Comparison of ENCODE assay signal across 8 cellular contexts in the genomic region with DNA sequence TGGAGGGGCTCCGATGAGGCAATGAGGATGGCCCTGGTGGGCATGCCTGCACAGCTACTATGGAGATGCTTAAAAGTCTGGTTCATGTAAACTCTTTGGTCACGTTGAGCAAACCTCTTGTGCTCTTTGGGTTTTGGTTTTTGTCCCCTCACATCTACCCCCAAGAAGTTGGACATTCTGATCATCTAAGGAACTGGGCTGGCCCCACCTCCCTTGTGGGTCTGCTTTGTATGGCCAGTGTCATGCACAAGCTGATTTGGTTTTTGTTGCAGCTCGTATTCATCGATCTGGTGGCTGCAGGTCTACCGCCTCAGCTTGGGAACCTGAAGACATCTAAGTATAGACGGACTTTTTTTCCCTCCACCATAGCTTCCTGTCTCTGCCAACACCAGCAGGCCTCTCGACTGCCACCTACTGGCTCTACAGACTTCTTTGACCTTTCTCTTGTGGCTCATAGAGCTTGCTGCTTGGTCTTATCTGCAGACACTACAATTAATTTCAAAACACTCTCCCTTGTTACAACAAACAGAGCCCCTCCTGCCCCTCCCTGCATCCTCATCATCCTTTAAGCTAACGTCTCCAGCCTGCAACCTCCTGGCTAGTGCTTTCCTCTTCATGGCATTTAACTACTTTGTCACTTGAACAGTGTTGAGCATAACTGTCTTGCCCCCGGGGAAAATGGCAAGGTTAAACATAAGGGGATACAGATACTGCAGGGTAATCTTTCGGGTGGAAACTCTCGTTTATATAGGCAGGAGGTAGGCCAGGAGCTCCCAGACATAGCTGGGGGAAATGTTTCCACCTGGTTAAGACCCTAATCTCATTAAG. TPM values are rescaled to one million over a fixed set of nuclear protein-coding genes. Genes with fewer than 3 reads are reported as not detected.
DNase-seq lines count a peak whose midpoint lies in the region; ATAC-seq and TF ChIP-seq lines count a peak whose summit lies in the region.

No MANE protein-coding gene starts in this region.

- H3K4me1 Mint-ChIP-seq in GM23338 = peaks cover 6% of the 10 kb centered on the region

- no peak overlapping the region for H3K4me3 Mint-ChIP-seq in GM23338

- H3K27me3 Mint-ChIP-seq in GM23338 (ENCODE audit: insufficient read depth, low read depth, poor library complexity) = no peaks in the 10 kb centered on the region

- H3K27me3 ChIP-seq in GM23338 (ENCODE audit: insufficient read depth) = no peaks in the 10 kb centered on the region
- no peaks in the 10 kb centered on the region for H3K27me3 ChIP-seq in neutrophil

- H3K9me2 ChIP-seq in GM23338 (ENCODE audit: insufficient read depth) = no peaks in the 10 kb centered on the region

- H3K9me3 Mint-ChIP-seq in GM23338 = no peaks in the 10 kb centered on the region

- H3K36me3 Mint-ChIP-seq in GM23338 (ENCODE audit: low read depth) = peaks cover 29% of the 10 kb centered on the region

- H3K4me3 ChIP-seq in GM23338 (no peak overlapping the region), fibroblast of pulmonary artery (replicated peaks; ENCODE audit: low read depth, low read length) (no peak overlapping the region), neutrophil (ENCODE audit: low read depth in 1 of 2, low read length in 1 of 2) (no peak overlapping the region)

- in situ Hi-C loops in G401 (cut with HindIII; ENCODE audit: low sequenced_read_pairs) = no loop called here

- H2AFZ ChIP-seq in GM23338 = no peak overlapping the region

- H3K36me3 ChIP-seq in GM23338 (ENCODE audit: insufficient read depth) (no peaks in the 10 kb centered on the region; the same call in 1 of the 2 replicates), neutrophil (peaks cover 20% of the 10 kb centered on the region)

- H3F3A ChIP-seq in GM23338 (replicated peaks; ENCODE audit: low read depth) = no peaks in the 10 kb centered on the region

- H3K4me1 ChIP-seq in GM23338 (ENCODE audit: insufficient read depth) (no peaks in the 10 kb centered on the region), neutrophil (ENCODE audit: control insufficient read depth in 1 of 2, insufficient read depth in 1 of 2, low read depth in 1 of 2, low read length in 1 of 2) (peaks cover 0 to 4% of the 10 kb centered on the region in 2 experiments)

- H3K79me2 ChIP-seq in GM23338 (replicated peaks; ENCODE audit: insufficient read depth) = no peaks in the 10 kb centered on the region

- H3K27ac Mint-ChIP-seq in GM23338 = no peak overlapping the region

- ATAC-seq in GM23338 = peak; percentile 93

- 0 out of 2 replicates have a peak, but pooled peaks cover 3% of the 10 kb centered on the region for H4K20me1 ChIP-seq in GM23338 (replicated peaks; ENCODE audit: insufficient read depth)

- no peak overlapping the region for H3K27ac ChIP-seq in GM23338 (ENCODE audit: low read depth)
- no peak overlapping the region for H3K27ac ChIP-seq in neutrophil

- TF ChIP-seq CTCF in GM23338 (conservative IDR thresholded peaks at IDR 0.05; ENCODE audit: low read depth in 2 of 2) (peak; percentile 81 to 89), LNCAP (IDR thresholded peaks at IDR 0.05) (peak; percentile 84), fibroblast of pulmonary artery (IDR thresholded peaks at IDR 0.05; ENCODE audit: low read length, missing control alignments) (peak; percentile 97), neutrophil (IDR thresholded peaks at IDR 0.05) (peak; percentile 32)

- H3K4me2 ChIP-seq in GM23338 = no peak overlapping the region; the same call in 1 of the 2 replicates

- no peaks in the 10 kb centered on the region for H3K9me3 ChIP-seq in neutrophil

- peak; percentile 89 for DNase-seq in G401 (ENCODE audit: low spot score)
- peak; percentile 93 for DNase-seq in GM23338 (ENCODE audit: low spot score)
- peak; percentile 86 for DNase-seq in RKO (ENCODE audit: low spot score)
- peak; percentile 33 for DNase-seq in activated T-helper 1 cell treated with Interleukin-2 at 50 U/mL for 16 hours (ENCODE audit: low read depth)
- peak; percentile 88 for DNase-seq in fibroblast of pulmonary artery (ENCODE audit: low read depth)
- DNase-seq in superior temporal gyrus (ENCODE audit: extremely low spot score) = peak; percentile 92

TF ChIP-seq in GM23338, 12 proteins besides CTCF, POLR2A, EP300 and RAD21 (continues in another document):
- TF ChIP-seq, protein P1, sequence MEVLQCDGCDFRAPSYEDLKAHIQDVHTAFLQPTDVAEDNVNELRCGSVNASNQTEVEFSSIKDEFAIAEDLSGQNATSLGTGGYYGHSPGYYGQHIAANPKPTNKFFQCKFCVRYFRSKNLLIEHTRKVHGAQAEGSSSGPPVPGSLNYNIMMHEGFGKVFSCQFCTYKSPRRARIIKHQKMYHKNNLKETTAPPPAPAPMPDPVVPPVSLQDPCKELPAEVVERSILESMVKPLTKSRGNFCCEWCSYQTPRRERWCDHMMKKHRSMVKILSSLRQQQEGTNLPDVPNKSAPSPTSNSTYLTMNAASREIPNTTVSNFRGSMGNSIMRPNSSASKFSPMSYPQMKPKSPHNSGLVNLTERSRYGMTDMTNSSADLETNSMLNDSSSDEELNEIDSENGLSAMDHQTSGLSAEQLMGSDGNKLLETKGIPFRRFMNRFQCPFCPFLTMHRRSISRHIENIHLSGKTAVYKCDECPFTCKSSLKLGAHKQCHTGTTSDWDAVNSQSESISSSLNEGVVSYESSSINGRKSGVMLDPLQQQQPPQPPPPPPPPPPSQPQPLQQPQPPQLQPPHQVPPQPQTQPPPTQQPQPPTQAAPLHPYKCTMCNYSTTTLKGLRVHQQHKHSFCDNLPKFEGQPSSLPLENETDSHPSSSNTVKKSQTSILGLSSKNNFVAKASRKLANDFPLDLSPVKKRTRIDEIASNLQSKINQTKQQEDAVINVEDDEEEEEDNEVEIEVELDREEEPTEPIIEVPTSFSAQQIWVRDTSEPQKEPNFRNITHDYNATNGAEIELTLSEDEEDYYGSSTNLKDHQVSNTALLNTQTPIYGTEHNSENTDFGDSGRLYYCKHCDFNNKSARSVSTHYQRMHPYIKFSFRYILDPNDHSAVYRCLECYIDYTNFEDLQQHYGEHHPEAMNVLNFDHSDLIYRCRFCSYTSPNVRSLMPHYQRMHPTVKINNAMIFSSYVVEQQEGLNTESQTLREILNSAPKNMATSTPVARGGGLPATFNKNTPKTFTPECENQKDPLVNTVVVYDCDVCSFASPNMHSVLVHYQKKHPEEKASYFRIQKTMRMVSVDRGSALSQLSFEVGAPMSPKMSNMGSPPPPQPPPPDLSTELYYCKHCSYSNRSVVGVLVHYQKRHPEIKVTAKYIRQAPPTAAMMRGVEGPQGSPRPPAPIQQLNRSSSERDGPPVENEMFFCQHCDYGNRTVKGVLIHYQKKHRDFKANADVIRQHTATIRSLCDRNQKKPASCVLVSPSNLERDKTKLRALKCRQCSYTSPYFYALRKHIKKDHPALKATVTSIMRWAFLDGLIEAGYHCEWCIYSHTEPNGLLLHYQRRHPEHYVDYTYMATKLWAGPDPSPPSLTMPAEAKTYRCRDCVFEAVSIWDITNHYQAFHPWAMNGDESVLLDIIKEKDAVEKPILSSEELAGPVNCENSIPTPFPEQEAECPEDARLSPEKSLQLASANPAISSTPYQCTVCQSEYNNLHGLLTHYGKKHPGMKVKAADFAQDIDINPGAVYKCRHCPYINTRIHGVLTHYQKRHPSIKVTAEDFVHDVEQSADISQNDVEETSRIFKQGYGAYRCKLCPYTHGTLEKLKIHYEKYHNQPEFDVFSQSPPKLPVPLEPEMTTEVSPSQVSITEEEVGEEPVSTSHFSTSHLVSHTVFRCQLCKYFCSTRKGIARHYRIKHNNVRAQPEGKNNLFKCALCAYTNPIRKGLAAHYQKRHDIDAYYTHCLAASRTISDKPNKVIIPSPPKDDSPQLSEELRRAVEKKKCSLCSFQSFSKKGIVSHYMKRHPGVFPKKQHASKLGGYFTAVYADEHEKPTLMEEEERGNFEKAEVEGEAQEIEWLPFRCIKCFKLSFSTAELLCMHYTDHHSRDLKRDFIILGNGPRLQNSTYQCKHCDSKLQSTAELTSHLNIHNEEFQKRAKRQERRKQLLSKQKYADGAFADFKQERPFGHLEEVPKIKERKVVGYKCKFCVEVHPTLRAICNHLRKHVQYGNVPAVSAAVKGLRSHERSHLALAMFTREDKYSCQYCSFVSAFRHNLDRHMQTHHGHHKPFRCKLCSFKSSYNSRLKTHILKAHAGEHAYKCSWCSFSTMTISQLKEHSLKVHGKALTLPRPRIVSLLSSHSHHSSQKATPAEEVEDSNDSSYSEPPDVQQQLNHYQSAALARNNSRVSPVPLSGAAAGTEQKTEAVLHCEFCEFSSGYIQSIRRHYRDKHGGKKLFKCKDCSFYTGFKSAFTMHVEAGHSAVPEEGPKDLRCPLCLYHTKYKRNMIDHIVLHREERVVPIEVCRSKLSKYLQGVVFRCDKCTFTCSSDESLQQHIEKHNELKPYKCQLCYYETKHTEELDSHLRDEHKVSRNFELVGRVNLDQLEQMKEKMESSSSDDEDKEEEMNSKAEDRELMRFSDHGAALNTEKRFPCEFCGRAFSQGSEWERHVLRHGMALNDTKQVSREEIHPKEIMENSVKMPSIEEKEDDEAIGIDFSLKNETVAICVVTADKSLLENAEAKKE (CRISPR knock-in tag; IDR thresholded peaks at IDR 0.05) = no peak

RNA-seq across cellular contexts. Expression of a gene that starts 34.5 kb away (rescaled TPM):
- 6.4 and 11.0 TPM in 2 replicates for total RNA-seq in G401 (2014; rRNA removed; shearing (Covaris generic))
- 20.2 and 21.8 TPM in 2 replicates for total RNA-seq in GM23338 (2014; rRNA removed; shearing (Covaris generic))
- 8.5 and 10.2 TPM in 2 replicates for polyA plus RNA-seq in GM23338 (2016; fragmentation: Nextera tagmentation; extraction: Ambion mirVana)

RNA-seq across cellular contexts. Expression of a gene that starts 34.9 kb away (rescaled TPM):
- total RNA-seq in G401 (2014; rRNA removed; shearing (Covaris generic)) = 34.5 and 45.5 TPM in 2 replicates
- total RNA-seq in GM23338 (2014; rRNA removed; shearing (Covaris generic)) = 60.2 and 63.4 TPM in 2 replicates
- polyA plus RNA-seq in GM23338 (2016; fragmentation: Nextera tagmentation; extraction: Ambion mirVana) = 43.9 and 52.9 TPM in 2 replicates

Comparison
In these comparisons a context has a peak if more than half of its experiments do, and no peak if none do; other contexts are left out.
1. DNase-seq: peak in every context shown above with its lines; median percentile 93 in GM23338; 92 in superior temporal gyrus; 89 in G401; 88 in fibroblast of pulmonary artery; 86 in RKO; 33 in activated T-helper 1 cell treated with Interleukin-2 at 50 U/mL for 16 hours.
2. CTCF ChIP-seq: peak in every context shown above with its lines; median percentile 97 in fibroblast of pulmonary artery; 85 in GM23338; 84 in LNCAP; 32 in neutrophil.